In the genomic region with DNA sequence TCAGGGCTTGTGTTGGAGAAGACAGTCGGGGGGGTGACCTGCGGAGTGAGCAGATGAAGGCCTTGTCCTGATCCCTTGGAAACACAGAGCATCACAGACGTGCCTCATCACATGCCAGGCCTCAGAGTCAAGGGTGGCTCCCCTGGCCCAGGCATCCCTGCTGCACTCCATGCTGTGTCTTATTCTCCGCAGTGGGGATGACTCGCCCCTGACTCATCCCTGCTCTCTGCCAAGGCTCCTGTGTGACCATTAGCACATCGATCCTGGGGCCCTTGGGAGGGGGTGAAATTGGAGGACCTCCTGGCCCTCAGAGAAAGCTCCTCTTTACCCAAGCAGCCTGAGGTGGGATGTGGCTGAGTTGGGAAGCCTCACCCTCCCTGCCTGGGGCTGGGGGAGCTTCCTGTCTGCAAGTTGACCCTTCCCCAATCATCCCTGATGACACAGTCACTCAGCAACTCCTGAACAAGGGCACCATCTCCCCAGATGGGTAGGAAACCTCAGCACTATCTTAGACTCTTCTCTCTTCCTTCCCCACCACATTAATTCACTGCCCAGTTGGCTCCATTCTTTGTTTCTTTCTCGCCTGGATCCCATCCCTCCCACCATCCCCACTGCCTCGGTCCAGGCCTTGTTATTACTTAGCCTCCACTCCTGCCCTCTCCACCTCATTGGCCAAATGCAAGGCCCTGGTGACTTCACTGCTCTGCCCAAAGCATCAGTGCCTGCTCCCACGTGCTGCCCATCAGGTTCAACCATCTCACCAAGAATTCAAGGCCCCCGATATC, we compare ENCODE assay signal across 11 cellular contexts.
DNase-seq lines count a peak whose midpoint lies in the region; ATAC-seq and TF ChIP-seq lines count a peak whose summit lies in the region.
"Had no signal": no experiment of that assay in that cellular context is flagged by ENCODE, and none has a peak within 500 bp of the region (broad histone marks: within the 10 kb centered on the region; RNA-seq: fewer than 3 reads in every experiment).

No MANE protein-coding gene starts in this region.

- peak overlapping the region; percentile 93 for H3K27ac Mint-ChIP-seq in HFFc6
- peak overlapping the region; percentile 39 to 99 (median 94) for H3K27ac Mint-ChIP-seq in brain
- H3K27ac Mint-ChIP-seq in naive thymus-derived CD4-positive, alpha-beta T cell: no peak overlapping the region
- H3K27ac Mint-ChIP-seq in CD8-positive, alpha-beta T cell: no peak overlapping the region
- H3K27ac Mint-ChIP-seq: neural progenitor cell had no signal

- H3K27me3 ChIP-seq in naive thymus-derived CD4-positive, alpha-beta T cell (ENCODE audit: control insufficient read depth in 2 of 2, insufficient read depth in 2 of 2, low read length in 2 of 2): no peaks in the 10 kb centered on the region
- H3K27me3 ChIP-seq in CD8-positive, alpha-beta T cell (ENCODE audit: insufficient read depth, low read length): no peaks in the 10 kb centered on the region

- H3K4me3 ChIP-seq in AG10803 (ENCODE audit: low read length): no peak overlapping the region
- H3K4me3 ChIP-seq in naive thymus-derived CD4-positive, alpha-beta T cell (ENCODE audit: low read length): no peak overlapping the region
- H3K4me3 ChIP-seq in CD8-positive, alpha-beta T cell (ENCODE audit: low read depth, low read length): no peak overlapping the region
- H3K4me3 ChIP-seq: neural progenitor cell had no signal

- no peaks in the 10 kb centered on the region for H3K4me1 ChIP-seq in naive thymus-derived CD4-positive, alpha-beta T cell (ENCODE audit: control insufficient read depth in 2 of 2, insufficient read depth in 2 of 2, low read length in 2 of 2)
- no peaks in the 10 kb centered on the region for H3K4me1 ChIP-seq in CD8-positive, alpha-beta T cell (ENCODE audit: insufficient read depth, low read length)

- H3K4me3 Mint-ChIP-seq in HFFc6 (peak overlapping the region; percentile 27), brain (peak overlapping the region in 3 of 5 experiments; percentile 7 to 76 (median 60))
- no peak overlapping the region for H3K4me3 Mint-ChIP-seq in naive thymus-derived CD4-positive, alpha-beta T cell
- H3K4me3 Mint-ChIP-seq in CD8-positive, alpha-beta T cell: no peak overlapping the region
- H3K4me3 Mint-ChIP-seq: neural progenitor cell had no signal

- ATAC-seq in naive thymus-derived CD4-positive, alpha-beta T cell: no peak
- no peak for ATAC-seq in HG02840 (IDR thresholded peaks at IDR 0.05; ENCODE audit: low FRiP score, unreplicated experiment)
- ATAC-seq in CD8-positive, alpha-beta T cell: no peak

- no peaks in the 10 kb centered on the region for H3K9me3 ChIP-seq in naive thymus-derived CD4-positive, alpha-beta T cell (ENCODE audit: control insufficient read depth in 2 of 3, low read length in 3 of 3)
- no peaks in the 10 kb centered on the region for H3K9me3 ChIP-seq in CD8-positive, alpha-beta T cell (ENCODE audit: low read length)

- intact Hi-C loops in naive thymus-derived CD4-positive, alpha-beta T cell (cut with micrococcal nuclease): no loop called here
- intact Hi-C loops in CD8-positive, alpha-beta T cell (cut with DNase I, micrococcal nuclease): no loop called here

- POLR2A ChIA-PET in naive thymus-derived CD4-positive, alpha-beta T cell (lab: Charles Lee): no interaction called here
- POLR2A ChIA-PET in CD8-positive, alpha-beta T cell (lab: Charles Lee): no interaction called here

- H3K4me1 Mint-ChIP-seq in HFFc6 (ENCODE audit: low read depth) (peaks cover 27% of the 10 kb centered on the region), brain (peaks cover 48% of the 10 kb centered on the region)
- peaks cover 0 to 4% (median 0%) of the 10 kb centered on the region in 7 donors for H3K4me1 Mint-ChIP-seq in naive thymus-derived CD4-positive, alpha-beta T cell
- H3K4me1 Mint-ChIP-seq in CD8-positive, alpha-beta T cell (ENCODE audit: low read depth): no peaks in the 10 kb centered on the region

- CTCF ChIA-PET in naive thymus-derived CD4-positive, alpha-beta T cell (lab: Charles Lee): no interaction called here
- CTCF ChIA-PET in CD8-positive, alpha-beta T cell (lab: Charles Lee): no interaction called here

- TF ChIP-seq CTCF in AG10803 (conservative IDR thresholded peaks at IDR 0.05; ENCODE audit: low read length) (no peak), HFFc6 (IDR thresholded peaks at IDR 0.05) (no peak), brain (conservative IDR thresholded peaks at IDR 0.05) (no peak)
- no peak for TF ChIP-seq CTCF in CD8-positive, alpha-beta T cell (IDR thresholded peaks at IDR 0.05)

- H3K27ac ChIP-seq in naive thymus-derived CD4-positive, alpha-beta T cell (ENCODE audit: low read depth, low read length): no peak overlapping the region
- no peak overlapping the region for H3K27ac ChIP-seq in CD8-positive, alpha-beta T cell (ENCODE audit: low read depth, low read length)
- H3K27ac ChIP-seq: neural progenitor cell had no signal

- H3K27me3 Mint-ChIP-seq in HFFc6 (ENCODE audit: insufficient read depth) (peaks cover 6% of the 10 kb centered on the region), brain (peaks cover 8% of the 10 kb centered on the region)
- peaks cover 0 to 20% (median 10%) of the 10 kb centered on the region in 5 donors for H3K27me3 Mint-ChIP-seq in naive thymus-derived CD4-positive, alpha-beta T cell
- peaks cover 9% of the 10 kb centered on the region for H3K27me3 Mint-ChIP-seq in CD8-positive, alpha-beta T cell (ENCODE audit: low read depth)

- no peaks in the 10 kb centered on the region for H3K9me3 Mint-ChIP-seq in HFFc6
- peaks cover 0 to 13% (median 3%) of the 10 kb centered on the region in 5 experiments for H3K9me3 Mint-ChIP-seq in brain
- H3K9me3 Mint-ChIP-seq in naive thymus-derived CD4-positive, alpha-beta T cell: peaks cover 0 to 4% (median 0%) of the 10 kb centered on the region in 11 donors
- no peaks in the 10 kb centered on the region for H3K9me3 Mint-ChIP-seq in CD8-positive, alpha-beta T cell
- H3K9me3 Mint-ChIP-seq: neural progenitor cell had no signal

- DNase-seq in AG10803 (ENCODE audit: low read depth): peak; percentile 92
- peak; percentile 93 for DNase-seq in HFFc6
- DNase-seq in kidney tubule cell (ENCODE audit: low spot score): peak; percentile 94
- DNase-seq in naive thymus-derived CD4-positive, alpha-beta T cell: no peak
- no peak for DNase-seq in NK-92 treated with Interleukin-12 subunit alpha and Interleukin-12 subunit beta, amount 100 ng/mL, for 24 hours (lab: John Stamatoyannopoulos, UW)
- no peak for DNase-seq in CD8-positive, alpha-beta T cell
- DNase-seq: effector memory CD4-positive, alpha-beta T cell; stimulated activated naive CD4-positive, alpha-beta T cell treated with Interleukin-2 at 50 U/mL for 16 hours had no signal

- H3K36me3 Mint-ChIP-seq in HFFc6 (ENCODE audit: low read depth) (no peaks in the 10 kb centered on the region), brain (no peaks in the 10 kb centered on the region)
- no peaks in the 10 kb centered on the region for H3K36me3 Mint-ChIP-seq in naive thymus-derived CD4-positive, alpha-beta T cell
- no peaks in the 10 kb centered on the region for H3K36me3 Mint-ChIP-seq in CD8-positive, alpha-beta T cell
- H3K36me3 Mint-ChIP-seq: neural progenitor cell had no signal

- H3K36me3 ChIP-seq in naive thymus-derived CD4-positive, alpha-beta T cell (ENCODE audit: control insufficient read depth in 2 of 3, insufficient read depth in 3 of 3, low read length in 3 of 3): no peaks in the 10 kb centered on the region
- no peaks in the 10 kb centered on the region for H3K36me3 ChIP-seq in CD8-positive, alpha-beta T cell (ENCODE audit: insufficient read depth, low read length)
- H3K36me3 ChIP-seq: neural progenitor cell had no signal

Comparison
In these comparisons a context has a peak if more than half of its experiments do, and no peak if none do; other contexts are left out.
1. DNase-seq: peak in AG10803 (single experiment), HFFc6 (single experiment) and kidney tubule cell (single experiment); none in naive thymus-derived CD4-positive, alpha-beta T cell (0 of 9), NK-92 treated with Interleukin-12 subunit alpha and Interleukin-12 subunit beta, amount 100 ng/mL, for 24 hours (single experiment) and CD8-positive, alpha-beta T cell (0 of 7).
2. H3K27ac Mint-ChIP-seq: peak in HFFc6 (single experiment) and brain (5 of 5); none in naive thymus-derived CD4-positive, alpha-beta T cell (0 of 9) and CD8-positive, alpha-beta T cell (single experiment).
3. H3K4me3 Mint-ChIP-seq: peak in HFFc6 (single experiment) and brain (3 of 5); none in naive thymus-derived CD4-positive, alpha-beta T cell (0 of 10) and CD8-positive, alpha-beta T cell (single experiment).